In the genomic region with DNA sequence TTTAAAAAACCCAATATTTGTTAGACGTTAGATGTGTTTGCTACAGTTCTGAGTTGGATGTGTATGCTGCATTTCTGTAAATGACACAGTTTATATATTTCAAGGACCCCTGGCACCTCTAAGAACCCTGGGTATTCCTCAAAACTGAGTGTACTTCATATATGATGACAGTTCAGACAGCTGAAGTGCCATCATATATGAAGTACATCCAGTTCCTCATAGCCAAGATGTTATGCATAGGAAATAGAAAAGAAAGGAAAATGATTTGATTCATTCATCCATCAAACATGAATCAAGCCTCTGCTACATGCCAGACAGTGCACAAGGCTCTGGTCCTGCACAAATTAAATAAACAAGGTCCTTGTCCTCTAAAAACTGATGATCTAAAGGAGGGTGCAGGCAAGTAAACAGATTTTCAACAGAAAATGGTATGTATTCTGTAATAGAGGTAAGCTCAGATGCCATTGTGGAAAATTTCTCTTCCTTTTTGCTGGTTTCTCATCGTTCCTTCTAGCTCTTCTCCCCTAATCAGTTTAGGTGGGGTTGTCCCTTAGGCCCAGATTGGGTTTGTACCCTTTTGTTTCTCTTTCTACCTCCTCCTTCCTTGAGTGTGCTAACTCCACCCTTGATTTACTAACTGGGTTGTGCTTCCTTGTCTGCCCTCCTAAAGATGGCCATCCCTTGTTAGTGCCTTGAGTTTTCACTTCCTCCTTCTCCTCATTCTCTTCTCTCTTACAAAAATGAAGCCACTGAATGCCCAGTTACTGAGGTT, we compare ENCODE assay signal across 12 cellular contexts. TPM values are rescaled to one million over a fixed set of nuclear protein-coding genes. Genes with fewer than 3 reads are reported as not detected.
DNase-seq lines count a peak whose midpoint lies in the region; ATAC-seq and TF ChIP-seq lines count a peak whose summit lies in the region.
"Had no signal": no experiment of that assay in that cellular context is flagged by ENCODE, and none has a peak within 500 bp of the region (broad histone marks: within the 10 kb centered on the region; RNA-seq: fewer than 3 reads in every experiment).

No MANE protein-coding gene starts in this region.

- H3K4me3 ChIP-seq in right cardiac atrium (ENCODE audit: low read length): no peak overlapping the region
- H3K4me3 ChIP-seq: pancreas had no signal

- intact Hi-C loops in right cardiac atrium (cut with DNase I): no loop called here

- no peaks in the 10 kb centered on the region for H3K4me1 ChIP-seq in right cardiac atrium (ENCODE audit: control insufficient read depth, insufficient read depth, low read length)
- H3K4me1 ChIP-seq: pancreas had no signal

- H3K4me3 Mint-ChIP-seq in activated naive CD8-positive, alpha-beta T cell treated with anti-CD3 and anti-CD28 coated beads, Interleukin-2, amount 50 U/mL, for 24 hours: no peak overlapping the region
- no peak overlapping the region for H3K4me3 Mint-ChIP-seq in endothelial cell (ENCODE audit: unreplicated experiment)

- no peak for TF ChIP-seq CTCF in endothelial cell (IDR thresholded peaks at IDR 0.05; ENCODE audit: unreplicated experiment)

- H3K9me3 ChIP-seq in right cardiac atrium (ENCODE audit: control insufficient read depth, low read length): no peaks in the 10 kb centered on the region
- H3K9me3 ChIP-seq: pancreas had no signal

- 76% methylated on average over 2 of the region's 2 CpGs for WGBS in right cardiac atrium

- no peaks in the 10 kb centered on the region for H3K27me3 ChIP-seq in right cardiac atrium (ENCODE audit: control insufficient read depth, insufficient read depth)
- H3K27me3 ChIP-seq: brain microvascular endothelial cell, pancreas had no signal

- peaks cover 2% of the 10 kb centered on the region for H3K4me1 Mint-ChIP-seq in activated naive CD8-positive, alpha-beta T cell treated with anti-CD3 and anti-CD28 coated beads, Interleukin-2, amount 50 U/mL, for 24 hours
- H3K4me1 Mint-ChIP-seq in endothelial cell (ENCODE audit: unreplicated experiment): no peaks in the 10 kb centered on the region

- no peaks in the 10 kb centered on the region for H3K9me3 Mint-ChIP-seq in activated naive CD8-positive, alpha-beta T cell treated with anti-CD3 and anti-CD28 coated beads, Interleukin-2, amount 50 U/mL, for 24 hours
- H3K9me3 Mint-ChIP-seq in endothelial cell (ENCODE audit: unreplicated experiment): no peaks in the 10 kb centered on the region

- no peak overlapping the region for H3K27ac ChIP-seq in right cardiac atrium (ENCODE audit: low read length)
- H3K27ac ChIP-seq: brain microvascular endothelial cell, pancreas had no signal

- no peaks in the 10 kb centered on the region for H3K36me3 Mint-ChIP-seq in activated naive CD8-positive, alpha-beta T cell treated with anti-CD3 and anti-CD28 coated beads, Interleukin-2, amount 50 U/mL, for 24 hours (ENCODE audit: low read depth)
- no peaks in the 10 kb centered on the region for H3K36me3 Mint-ChIP-seq in endothelial cell (ENCODE audit: low read depth, unreplicated experiment)

- DNase-seq in germinal center (ENCODE audit: low spot score) (peak; percentile 9), right cardiac atrium (no peak), cerebellar cortex (ENCODE audit: low spot score) (no peak), endothelial cell (ENCODE audit: low spot score) (no peak)
- no peak for DNase-seq in activated naive CD8-positive, alpha-beta T cell treated with anti-CD3 and anti-CD28 coated beads, Interleukin-2, amount 50 U/mL, for 24 hours
- DNase-seq: activated CD8-positive, alpha-beta memory T cell treated with anti-CD3 and anti-CD28 coated beads, Interleukin-2, amount 50 U/mL, for 48 hours; brain microvascular endothelial cell; pancreas had no signal

- no peak overlapping the region for H3K27ac Mint-ChIP-seq in activated naive CD8-positive, alpha-beta T cell treated with anti-CD3 and anti-CD28 coated beads, Interleukin-2, amount 50 U/mL, for 24 hours
- H3K27ac Mint-ChIP-seq in endothelial cell (ENCODE audit: unreplicated experiment): no peak overlapping the region

- ATAC-seq in GM18861 (IDR thresholded peaks at IDR 0.05; ENCODE audit: unreplicated experiment): peak; percentile 66
- ATAC-seq in GM21737 (IDR thresholded peaks at IDR 0.05; ENCODE audit: unreplicated experiment): peak; percentile 76
- peak; percentile 45 for ATAC-seq in HG03457 (IDR thresholded peaks at IDR 0.05; ENCODE audit: unreplicated experiment)
- no peak for ATAC-seq in right cardiac atrium
- no peak for ATAC-seq in activated naive CD8-positive, alpha-beta T cell treated with anti-CD3 and anti-CD28 coated beads, Interleukin-2, amount 50 U/mL, for 24 hours
- ATAC-seq: pancreas had no signal

- H3K27me3 Mint-ChIP-seq in activated naive CD8-positive, alpha-beta T cell treated with anti-CD3 and anti-CD28 coated beads, Interleukin-2, amount 50 U/mL, for 24 hours: peaks cover 3% of the 10 kb centered on the region
- H3K27me3 Mint-ChIP-seq in endothelial cell (ENCODE audit: unreplicated experiment): no peaks in the 10 kb centered on the region

RNA-seq across cellular contexts. Expression of a gene that starts 25.3 kb away (rescaled TPM):
- 100 to 1,000 TPM; 107 to 135 (median 111) TPM for total RNA-seq in right cardiac atrium
- 271 TPM for polyA plus RNA-seq in right cardiac atrium
- total RNA-seq in endothelial cell (ENCODE audit: unreplicated experiment): 36.1 TPM

RNA-seq across cellular contexts. Expression of a gene that starts 57.0 kb away (rescaled TPM):
- total RNA-seq in right cardiac atrium: 1 to 10 TPM; 3.2 to 4.0 (median 3.6) TPM
- 4.4 TPM for polyA plus RNA-seq in right cardiac atrium
- total RNA-seq in endothelial cell (ENCODE audit: unreplicated experiment): 3.0 TPM
- total RNA-seq: NCI-H460 had no signal

Comparison
In these comparisons a context has a peak if more than half of its experiments do, and no peak if none do; other contexts are left out.
1. ATAC-seq: peak in GM18861 (single experiment), GM21737 (single experiment) and HG03457 (single experiment); none in right cardiac atrium (0 of 2) and activated naive CD8-positive, alpha-beta T cell treated with anti-CD3 and anti-CD28 coated beads, Interleukin-2, amount 50 U/mL, for 24 hours (single experiment).